Comparison of ENCODE assay signal across 12 cellular contexts in the genomic region with DNA sequence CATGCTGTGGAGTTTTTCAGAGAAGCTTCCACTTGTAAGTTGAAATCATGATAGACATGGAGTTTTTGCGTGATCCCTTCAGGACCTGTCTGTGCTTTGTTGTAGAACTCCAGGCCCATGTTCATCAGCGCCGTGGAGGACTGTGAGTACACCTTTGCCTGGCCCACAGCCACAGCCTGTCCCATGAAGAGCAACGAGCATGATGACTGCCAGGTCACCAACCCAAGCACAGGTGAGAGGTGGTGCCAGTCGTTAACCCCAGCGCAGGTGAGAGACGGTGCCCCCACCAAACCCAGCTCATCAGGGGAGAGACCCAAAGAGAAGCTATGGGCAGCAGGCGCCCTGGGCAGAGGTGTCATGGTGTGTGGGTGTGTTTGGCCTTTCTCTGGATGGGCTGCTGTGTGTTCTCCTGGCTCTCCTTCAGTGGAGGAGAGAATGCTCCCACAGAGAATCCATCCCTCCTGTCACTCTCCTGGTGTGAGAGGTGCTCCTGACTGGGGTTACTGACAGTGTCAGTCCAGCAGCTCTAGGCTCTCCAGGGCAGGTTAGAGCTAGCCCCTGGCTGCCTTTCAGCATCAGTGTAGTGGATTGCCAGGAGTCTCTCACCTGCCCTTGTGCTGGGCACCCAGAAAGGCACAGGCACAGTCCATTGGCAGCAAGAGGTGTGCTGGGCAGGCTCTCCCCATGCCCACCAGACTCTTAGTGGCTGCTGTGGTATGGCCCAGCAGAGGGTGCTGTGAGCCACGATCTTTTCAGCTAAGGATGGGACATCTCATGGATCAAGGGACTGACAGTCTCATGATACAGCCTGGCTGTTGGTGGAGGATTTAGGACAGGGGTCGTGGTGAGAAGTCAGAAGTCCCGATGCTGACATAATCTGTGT. TPM values are rescaled to one million over a fixed set of nuclear protein-coding genes. Genes with fewer than 3 reads are reported as not detected.
DNase-seq lines count a peak whose midpoint lies in the region; ATAC-seq and TF ChIP-seq lines count a peak whose summit lies in the region.
"Had no signal": no experiment of that assay in that cellular context is flagged by ENCODE, and none has a peak within 500 bp of the region (broad histone marks: within the 10 kb centered on the region; RNA-seq: fewer than 3 reads in every experiment).

No MANE protein-coding gene starts in this region.

- in situ Hi-C loops in mammary epithelial cell (cut with MboI; ENCODE audit: low sequenced_read_pairs in 2 of 2) = no loop called here

- CTCF ChIA-PET in MCF 10A (lab: Yijun Ruan, JAX) = interaction anchor here (0.5 to 3.6 kb wide), 8 partner anchors 16 to 596 kb away, joined by 3 to 24 read pairs (median 4); no protein-coding TSS in a partner anchor
- CTCF ChIA-PET in mammary epithelial cell (lab: Charles Lee; ENCODE audit: low non-redundant PET) = interaction anchor here (0.6 kb wide), 1 partner anchor 149 kb away, joined by 4 read pairs; no protein-coding TSS in a partner anchor

- intact Hi-C loops in MCF 10A (cut with micrococcal nuclease) = no loop called here
- intact Hi-C loops in mammary epithelial cell (cut with micrococcal nuclease) = no loop called here
- intact Hi-C loops in uterus (cut with DNase I; ENCODE audit: low total_unique reads) = no loop called here

- H3K4me1 ChIP-seq in mammary epithelial cell (ENCODE audit: insufficient read depth, low read length) (no peaks in the 10 kb centered on the region), OCI-LY1 (ENCODE audit: insufficient read depth, low read length, severe bottlenecking) (peaks cover 11% of the 10 kb centered on the region), endodermal cell (ENCODE audit: control insufficient read depth, insufficient read depth, low read length) (no peaks in the 10 kb centered on the region), uterus (no peaks in the 10 kb centered on the region)

- H3K9me3 Mint-ChIP-seq in MCF 10A (ENCODE audit: unreplicated experiment) = no peaks in the 10 kb centered on the region
- H3K9me3 Mint-ChIP-seq in endodermal cell = no peaks in the 10 kb centered on the region
- H3K9me3 Mint-ChIP-seq: CD4-positive, CD25-positive, alpha-beta regulatory T cell had no signal

- dilution Hi-C loops in mammary epithelial cell (cut with HindIII; ENCODE audit: low sequenced_read_pairs) = no loop called here

- no peak overlapping the region for H3K27ac ChIP-seq in mammary epithelial cell (ENCODE audit: insufficient read depth, low read depth, low read length)
- no peak overlapping the region for H3K27ac ChIP-seq in OCI-LY1 (ENCODE audit: low read depth, low read length, poor library complexity, severe bottlenecking)
- no peak overlapping the region for H3K27ac ChIP-seq in endodermal cell (ENCODE audit: low read depth, low read length)
- H3K27ac ChIP-seq in uterus = no peak overlapping the region
- H3K27ac ChIP-seq: SK-N-MC had no signal

- H3K4me1 Mint-ChIP-seq in MCF 10A (ENCODE audit: insufficient read depth, unreplicated experiment) = no peaks in the 10 kb centered on the region
- H3K4me1 Mint-ChIP-seq in endodermal cell = no peaks in the 10 kb centered on the region

- H3K9me3 ChIP-seq in mammary epithelial cell (replicated peaks; ENCODE audit: insufficient read depth, low read length) (no peaks in the 10 kb centered on the region), OCI-LY1 (ENCODE audit: low read length) (no peaks in the 10 kb centered on the region), endodermal cell (ENCODE audit: control insufficient read depth, low read length) (no peaks in the 10 kb centered on the region), uterus (no peaks in the 10 kb centered on the region)

- H2AFZ ChIP-seq in mammary epithelial cell (ENCODE audit: low read depth, low read length) = no peak overlapping the region
- H2AFZ ChIP-seq in OCI-LY1 (ENCODE audit: low read length) = no peak overlapping the region

- no peaks in the 10 kb centered on the region for H3K79me2 ChIP-seq in mammary epithelial cell (ENCODE audit: insufficient read depth, low read length)
- H3K79me2 ChIP-seq in OCI-LY1 (ENCODE audit: insufficient read depth, low read length) = no peaks in the 10 kb centered on the region

- ATAC-seq in GM18870 (IDR thresholded peaks at IDR 0.05; ENCODE audit: unreplicated experiment) (no peak), GM18858 (IDR thresholded peaks at IDR 0.05; ENCODE audit: unreplicated experiment) (no peak)

- H3K27ac Mint-ChIP-seq in MCF 10A (ENCODE audit: low read depth, unreplicated experiment) (peak overlapping the region; percentile 19), endodermal cell (no peak overlapping the region)

- H4K20me1 ChIP-seq in mammary epithelial cell (ENCODE audit: insufficient read depth, low read length) = no peaks in the 10 kb centered on the region
- no peaks in the 10 kb centered on the region for H4K20me1 ChIP-seq in OCI-LY1 (ENCODE audit: insufficient read depth, low read length)

- TF ChIP-seq CTCF in MCF 10A (IDR thresholded peaks at IDR 0.05; ENCODE audit: unreplicated experiment) (peak; percentile 12), mammary epithelial cell (conservative IDR thresholded peaks at IDR 0.05 in 1 of 2, IDR thresholded peaks at IDR 0.05 in 1 of 2; ENCODE audit: extremely low read depth in 1 of 2, insufficient read depth in 1 of 2, low read depth in 1 of 2, low read length in 2 of 2) (peak in 1 of 2 donors; percentile 26), OCI-LY1 (IDR thresholded peaks at IDR 0.05; ENCODE audit: low read length) (peak; percentile 34; the same call in 1 of the 2 replicates), endodermal cell (conservative IDR thresholded peaks at IDR 0.05) (peak; percentile 70), retinal pigment epithelial cell (conservative IDR thresholded peaks at IDR 0.05; ENCODE audit: low read depth, low read length) (peak; percentile 17), uterus (IDR thresholded peaks at IDR 0.05) (no peak)

- H3K36me3 Mint-ChIP-seq in MCF 10A (ENCODE audit: insufficient read depth, unreplicated experiment) (peaks cover 84% of the 10 kb centered on the region), endodermal cell (ENCODE audit: low read depth) (peaks cover 80% of the 10 kb centered on the region)

- WGBS in mammary epithelial cell (ENCODE audit: low coverage, missing lambda C conversion rate) = 84% methylated on average over 6 of the region's 11 CpGs
- WGBS in endodermal cell (ENCODE audit: insufficient coverage in 1 of 2, insufficient read length in 1 of 2), 2 experiments = 95% methylated on average over 5 to 11 of the region's 11 CpGs

- no peak overlapping the region for H3K4me3 Mint-ChIP-seq in MCF 10A (ENCODE audit: unreplicated experiment)
- no peak overlapping the region for H3K4me3 Mint-ChIP-seq in endodermal cell
- H3K4me3 Mint-ChIP-seq: CD4-positive, CD25-positive, alpha-beta regulatory T cell had no signal

- BruUV-seq in MCF 10A (replicated peaks; lab: Mats Ljungman, UMichigan) = no TSS peak
- no TSS peak for BruUV-seq in mammary epithelial cell (replicated peaks; lab: Mats Ljungman, UMichigan)

- TF ChIP-seq POLR2A in uterus (IDR thresholded peaks at IDR 0.05) = no peak

- no peak overlapping the region for H3K4me3 ChIP-seq in mammary epithelial cell (replicated peaks in 1 of 3; ENCODE audit: insufficient read depth in 1 of 3, low read depth in 2 of 3, low read length in 3 of 3)
- no peak overlapping the region for H3K4me3 ChIP-seq in OCI-LY1 (ENCODE audit: low read depth, low read length, poor library complexity, severe bottlenecking)
- no peak overlapping the region for H3K4me3 ChIP-seq in endodermal cell (ENCODE audit: low read length)
- no peak overlapping the region for H3K4me3 ChIP-seq in retinal pigment epithelial cell (ENCODE audit: low read length)
- H3K4me3 ChIP-seq in uterus = no peak overlapping the region
- H3K4me3 ChIP-seq: SK-N-MC had no signal

- DNase-seq in MCF 10A (ENCODE audit: unreplicated experiment) = no peak
- no peak for DNase-seq in mammary epithelial cell
- peak; percentile 72 for DNase-seq in endodermal cell
- DNase-seq in retinal pigment epithelial cell (ENCODE audit: low read depth) = no peak
- DNase-seq in uterus = no peak
- DNase-seq: CD4-positive, CD25-positive, alpha-beta regulatory T cell; H7; retina had no signal

- H3K4me2 ChIP-seq in mammary epithelial cell (ENCODE audit: insufficient read depth, low read depth, low read length) (no peak overlapping the region), OCI-LY1 (ENCODE audit: low read length) (no peak overlapping the region)

- H3K9me2 ChIP-seq in OCI-LY1 (ENCODE audit: low read depth, low read length) = no peaks in the 10 kb centered on the region

- H3F3A ChIP-seq in OCI-LY1 (ENCODE audit: insufficient read depth, low read length) = no peaks in the 10 kb centered on the region

- H3K27me3 ChIP-seq in mammary epithelial cell (ENCODE audit: insufficient read depth, low read length) = no peaks in the 10 kb centered on the region
- no peaks in the 10 kb centered on the region for H3K27me3 ChIP-seq in OCI-LY1 (ENCODE audit: insufficient read depth, low read length)
- no peaks in the 10 kb centered on the region for H3K27me3 ChIP-seq in endodermal cell (ENCODE audit: control insufficient read depth, insufficient read depth, low read length, poor library complexity, severe bottlenecking)
- H3K27me3 ChIP-seq in uterus = no peaks in the 10 kb centered on the region

- H3K27me3 Mint-ChIP-seq in MCF 10A (ENCODE audit: insufficient read depth, unreplicated experiment) = no peaks in the 10 kb centered on the region
- no peaks in the 10 kb centered on the region for H3K27me3 Mint-ChIP-seq in endodermal cell (ENCODE audit: insufficient read depth)
- H3K27me3 Mint-ChIP-seq: CD4-positive, CD25-positive, alpha-beta regulatory T cell had no signal

- H3K9ac ChIP-seq in mammary epithelial cell (ENCODE audit: insufficient read depth, low read length) = no peak overlapping the region
- no peak overlapping the region for H3K9ac ChIP-seq in OCI-LY1 (ENCODE audit: low read length)
- no peak overlapping the region for H3K9ac ChIP-seq in endodermal cell (ENCODE audit: extremely low read depth, low read length, poor library complexity, severe bottlenecking)

- POLR2A ChIA-PET in MCF 10A (lab: Yijun Ruan, JAX) = interaction anchor here (0.7 kb wide), 1 partner anchor 10 kb away, joined by 4 read pairs; no protein-coding TSS in a partner anchor

- H3K36me3 ChIP-seq in mammary epithelial cell (ENCODE audit: insufficient read depth, low read length) (peaks cover 20% of the 10 kb centered on the region), OCI-LY1 (ENCODE audit: insufficient read depth, low read length) (peaks cover 70% of the 10 kb centered on the region), endodermal cell (ENCODE audit: control insufficient read depth, insufficient read depth, low read length) (peaks cover 89% of the 10 kb centered on the region), uterus (no peaks in the 10 kb centered on the region)

RNA-seq across cellular contexts. Expression of a gene that starts 49.6 kb away (rescaled TPM):
- 0.86 and 1.4 TPM in 2 replicates for total RNA-seq in MCF 10A (2022)
- total RNA-seq in mammary epithelial cell = 1 to 10 TPM; 2.5 to 3.4 TPM
- 0.08 TPM for polyA plus RNA-seq in mammary epithelial cell
- polyA minus RNA-seq in mammary epithelial cell = not detected
- total RNA-seq in endodermal cell = 1 to 10 TPM in 1 of 2 donors, not detected in 1; 1.0 TPM
- not detected for polyA plus RNA-seq in endodermal cell (2013, experiment 1 of 2)
- polyA plus RNA-seq in endodermal cell (2013, experiment 2 of 2) = 0.17 TPM
- 1 to 10 TPM in 1 of 4 donors, under 1 TPM in 1, not detected in 2; 0.35 to 5.4 TPM for total RNA-seq in uterus
- polyA plus RNA-seq: CD4-positive, CD25-positive, alpha-beta regulatory T cell had no signal

Comparison
In these comparisons a context has a peak if more than half of its experiments do, and no peak if none do; other contexts are left out.
1. CTCF ChIP-seq: peak in MCF 10A (single experiment), OCI-LY1 (single experiment), endodermal cell (single experiment) and retinal pigment epithelial cell (single experiment); none in uterus (0 of 4).